9 cellular contexts compared by ENCODE assay signal in the genomic region with DNA sequence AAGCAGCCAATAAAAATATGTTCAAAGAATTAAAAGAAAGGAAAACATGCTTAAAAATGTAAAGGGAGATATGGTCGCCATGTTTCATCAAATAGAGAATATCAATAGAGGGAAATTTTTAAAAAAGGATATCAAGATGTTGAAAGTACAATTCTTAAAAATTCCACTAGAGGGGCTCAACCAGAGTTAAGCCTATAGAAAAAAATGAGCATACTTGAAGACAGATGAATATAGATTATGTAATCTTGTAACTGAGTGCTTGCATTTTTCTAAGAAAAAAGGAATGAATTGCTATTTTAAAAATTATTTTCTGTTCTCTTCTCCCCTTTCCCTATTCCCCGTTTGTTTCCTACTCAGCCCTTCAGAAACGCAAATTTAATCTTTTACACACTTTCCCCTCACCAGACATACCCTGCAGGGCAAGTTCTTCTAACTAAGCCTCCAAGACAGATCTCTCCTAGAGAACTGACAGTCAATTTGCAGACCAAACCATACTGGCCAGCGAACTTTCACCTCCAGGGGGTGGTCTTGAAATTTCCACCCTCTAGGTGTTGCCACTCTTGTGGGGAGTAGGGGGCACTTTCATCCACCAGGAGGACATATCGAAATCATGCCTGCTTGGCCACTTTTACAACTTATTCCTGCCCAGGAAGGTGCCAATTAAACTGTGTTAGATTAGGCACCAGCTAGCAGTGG.
A peak's percentile ranks its signal among the peaks of the same experiment; 100 is the strongest.
DNase-seq lines count a peak whose midpoint lies in the region; ATAC-seq and TF ChIP-seq lines count a peak whose summit lies in the region.
"Had no signal": no experiment of that assay in that cellular context is flagged by ENCODE, and none has a peak within 500 bp of the region (broad histone marks: within the 10 kb centered on the region; RNA-seq: fewer than 3 reads in every experiment).

No MANE protein-coding gene starts in this region.

- H3K27me3 Mint-ChIP-seq in neural progenitor cell (ENCODE audit: insufficient read depth, low read depth): no peaks in the 10 kb centered on the region

- H3K27ac Mint-ChIP-seq in neural progenitor cell: no peak overlapping the region

- H3K36me3 ChIP-seq in SK-N-SH (replicated peaks in 1 of 2; ENCODE audit: control insufficient read depth in 1 of 2, insufficient read depth in 2 of 2, low read length in 1 of 2) (peaks cover 4 to 14% of the 10 kb centered on the region in 2 experiments), neural progenitor cell (no peaks in the 10 kb centered on the region), MG63 (peaks cover 22% of the 10 kb centered on the region)

- intact Hi-C loops in left colon (cut with DNase I, micrococcal nuclease): no loop called here

- POLR2A ChIA-PET in SK-N-SH (lab: Yijun Ruan, JAX): no interaction called here

- H3K79me2 ChIP-seq in SK-N-SH (ENCODE audit: insufficient read depth) (no peaks in the 10 kb centered on the region), neural progenitor cell (ENCODE audit: low read depth) (no peaks in the 10 kb centered on the region)

- no peak overlapping the region for H3K4me3 ChIP-seq in SK-N-SH (ENCODE audit: low read depth in 2 of 2, low read length in 1 of 2)
- H3K4me3 ChIP-seq in Jurkat, Clone E6-1 (ENCODE audit: low read length): no peak overlapping the region
- H3K4me3 ChIP-seq in neural progenitor cell: no peak overlapping the region
- H3K4me3 ChIP-seq in MG63: no peak overlapping the region

- no peaks in the 10 kb centered on the region for H3K4me1 Mint-ChIP-seq in neural progenitor cell

- H3K4me1 ChIP-seq in SK-N-SH (ENCODE audit: control insufficient read depth in 1 of 2, insufficient read depth in 2 of 2, low read depth in 1 of 2, low read length in 1 of 2): peaks cover 0 to 7% of the 10 kb centered on the region in 2 experiments; a peak in 1 of 4 replicates
- peaks cover 8% of the 10 kb centered on the region for H3K4me1 ChIP-seq in neural progenitor cell

- no peak for TF ChIP-seq RAD21 in SK-N-SH (IDR thresholded peaks at IDR 0.05; ENCODE audit: low read length)

- H3K9me3 ChIP-seq in SK-N-SH (no peaks in the 10 kb centered on the region), neural progenitor cell (ENCODE audit: low read depth) (no peaks in the 10 kb centered on the region), MG63 (no peaks in the 10 kb centered on the region)

- H4K20me1 ChIP-seq in SK-N-SH (ENCODE audit: insufficient read depth) (no peaks in the 10 kb centered on the region), neural progenitor cell (ENCODE audit: low read depth) (no peaks in the 10 kb centered on the region)

- H3K9me2 ChIP-seq in SK-N-SH: no peaks in the 10 kb centered on the region

- H3K9ac ChIP-seq in SK-N-SH (no peak overlapping the region), neural progenitor cell (no peak overlapping the region)

- H3K9me3 Mint-ChIP-seq in neural progenitor cell: no peaks in the 10 kb centered on the region

- WGBS in SK-N-SH (ENCODE audit: low lambda C conversion rate): 86% methylated on average over 5 of the region's 5 CpGs

- no peaks in the 10 kb centered on the region for H3K27me3 ChIP-seq in SK-N-SH (ENCODE audit: insufficient read depth)
- H3K27me3 ChIP-seq in neural progenitor cell: no peaks in the 10 kb centered on the region
- no peaks in the 10 kb centered on the region for H3K27me3 ChIP-seq in MG63

- H3K4me2 ChIP-seq in SK-N-SH: no peak overlapping the region
- H3K4me2 ChIP-seq in neural progenitor cell: no peak overlapping the region

- no peak for TF ChIP-seq EP300 in SK-N-SH (IDR thresholded peaks at IDR 0.05; ENCODE audit: borderline replicate concordance in 1 of 2, low read depth in 1 of 2, low read length in 1 of 2)

- TF ChIP-seq CTCF in SK-N-SH (IDR thresholded peaks at IDR 0.05) (peak; percentile 44), VCaP (conservative IDR thresholded peaks at IDR 0.05) (peak; percentile 50; the same call in 1 of the 2 replicates), neural progenitor cell (IDR thresholded peaks at IDR 0.05) (peak; percentile 28)

- H3K27ac ChIP-seq in SK-N-SH (ENCODE audit: low read depth in 2 of 2, low read length in 1 of 2): no peak overlapping the region
- H3K27ac ChIP-seq in VCaP: no peak overlapping the region
- no peak overlapping the region for H3K27ac ChIP-seq in neural progenitor cell

- H3F3A ChIP-seq in SK-N-SH (replicated peaks; ENCODE audit: insufficient read depth): no peaks in the 10 kb centered on the region
- no peaks in the 10 kb centered on the region for H3F3A ChIP-seq in neural progenitor cell (ENCODE audit: low read depth)

- no peak overlapping the region for H3K4me3 Mint-ChIP-seq in neural progenitor cell

- no peak for DNase-seq in SK-N-SH
- DNase-seq in Jurkat, Clone E6-1 (ENCODE audit: low read depth, low spot score): peak; percentile 37
- DNase-seq in neural progenitor cell (ENCODE audit: low spot score): no peak
- DNase-seq in NCI-H128 (lab: John Stamatoyannopoulos, UW; ENCODE audit: unreplicated experiment): no peak
- no peak for DNase-seq in MG63
- no peak for DNase-seq in left colon
- DNase-seq: posterior cingulate gyrus had no signal

- CTCF ChIA-PET in SK-N-SH (lab: Yijun Ruan, JAX): interaction anchor here (0.6 to 1.2 kb wide), 2 partner anchors 11 to 40 kb away, joined by 3 to 5 read pairs; no protein-coding TSS in a partner anchor

- ATAC-seq in SK-N-SH treated with all-trans-retinoic acid at 6 μM for 48 hours (no peak), left colon (no peak)

- H3K36me3 Mint-ChIP-seq in neural progenitor cell: peaks cover 46% of the 10 kb centered on the region

- H2AFZ ChIP-seq in SK-N-SH (ENCODE audit: low read depth) (no peak overlapping the region), neural progenitor cell (replicated peaks) (no peak overlapping the region)

TF ChIP-seq in SK-N-SH, 30 proteins besides CTCF, POLR2A, EP300 and RAD21 (continues in another document):
- TF ChIP-seq FOXJ3 (CRISPR knock-in tag; IDR thresholded peaks at IDR 0.05): no peak
- no peak for TF ChIP-seq TAF1 (IDR thresholded peaks at IDR 0.05; ENCODE audit: borderline replicate concordance, low read depth, low read length)
- TF ChIP-seq RCOR1 (IDR thresholded peaks at IDR 0.05; ENCODE audit: low read length): no peak
- no peak for TF ChIP-seq SIN3A (IDR thresholded peaks at IDR 0.05; ENCODE audit: borderline replicate concordance, low read depth, low read length)
- TF ChIP-seq, protein P1, sequence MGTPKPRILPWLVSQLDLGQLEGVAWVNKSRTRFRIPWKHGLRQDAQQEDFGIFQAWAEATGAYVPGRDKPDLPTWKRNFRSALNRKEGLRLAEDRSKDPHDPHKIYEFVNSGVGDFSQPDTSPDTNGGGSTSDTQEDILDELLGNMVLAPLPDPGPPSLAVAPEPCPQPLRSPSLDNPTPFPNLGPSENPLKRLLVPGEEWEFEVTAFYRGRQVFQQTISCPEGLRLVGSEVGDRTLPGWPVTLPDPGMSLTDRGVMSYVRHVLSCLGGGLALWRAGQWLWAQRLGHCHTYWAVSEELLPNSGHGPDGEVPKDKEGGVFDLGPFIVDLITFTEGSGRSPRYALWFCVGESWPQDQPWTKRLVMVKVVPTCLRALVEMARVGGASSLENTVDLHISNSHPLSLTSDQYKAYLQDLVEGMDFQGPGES (IDR thresholded peaks at IDR 0.05; ENCODE audit: low read depth, low read length): no peak
- TF ChIP-seq MEF2A (IDR thresholded peaks at IDR 0.05; ENCODE audit: borderline replicate concordance, low read depth): no peak
- no peak for TF ChIP-seq NRF1 (IDR thresholded peaks at IDR 0.05; ENCODE audit: low read depth, low read length)
- TF ChIP-seq TCF12 (IDR thresholded peaks at IDR 0.05): no peak
- TF ChIP-seq SMC3 (IDR thresholded peaks at IDR 0.05; ENCODE audit: low read depth, low read length): no peak
- TF ChIP-seq YY1 (IDR thresholded peaks at IDR 0.05; ENCODE audit: low read depth): no peak

TF ChIP-seq in SK-N-SH treated with all-trans-retinoic acid at 6 μM for 48 hours, 23 proteins besides CTCF, POLR2A, EP300 and RAD21 (continues in another document):
- TF ChIP-seq PPARA (CRISPR knock-in tag; IDR thresholded peaks at IDR 0.05; ENCODE audit: borderline replicate concordance) (no peak), TCF4 (CRISPR knock-in tag; IDR thresholded peaks at IDR 0.05; ENCODE audit: borderline replicate concordance) (no peak), RARB (CRISPR knock-in tag; IDR thresholded peaks at IDR 0.05) (no peak), ZNF565 (CRISPR knock-in tag; conservative IDR thresholded peaks at IDR 0.05; ENCODE audit: low read depth) (no peak), PATZ1 (CRISPR knock-in tag; IDR thresholded peaks at IDR 0.05; ENCODE audit: borderline replicate concordance) (no peak), OSR1 (CRISPR knock-in tag; IDR thresholded peaks at IDR 0.05) (no peak), ESRRG (CRISPR knock-in tag; IDR thresholded peaks at IDR 0.05) (no peak), CSDC2 (CRISPR knock-in tag; IDR thresholded peaks at IDR 0.05) (no peak), ZFP3 (CRISPR knock-in tag; IDR thresholded peaks at IDR 0.05) (no peak)
- TF ChIP-seq, protein P2, sequence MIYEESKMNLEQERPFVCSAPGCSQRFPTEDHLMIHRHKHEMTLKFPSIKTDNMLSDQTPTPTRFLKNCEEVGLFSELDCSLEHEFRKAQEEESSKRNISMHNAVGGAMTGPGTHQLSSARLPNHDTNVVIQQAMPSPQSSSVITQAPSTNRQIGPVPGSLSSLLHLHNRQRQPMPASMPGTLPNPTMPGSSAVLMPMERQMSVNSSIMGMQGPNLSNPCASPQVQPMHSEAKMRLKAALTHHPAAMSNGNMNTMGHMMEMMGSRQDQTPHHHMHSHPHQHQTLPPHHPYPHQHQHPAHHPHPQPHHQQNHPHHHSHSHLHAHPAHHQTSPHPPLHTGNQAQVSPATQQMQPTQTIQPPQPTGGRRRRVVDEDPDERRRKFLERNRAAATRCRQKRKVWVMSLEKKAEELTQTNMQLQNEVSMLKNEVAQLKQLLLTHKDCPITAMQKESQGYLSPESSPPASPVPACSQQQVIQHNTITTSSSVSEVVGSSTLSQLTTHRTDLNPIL (CRISPR knock-in tag; IDR thresholded peaks at IDR 0.05; ENCODE audit: low read depth): no peak
